In genomic region chr5:31319338-31319737, GRCh38 we compare ENCODE assay signal across 17 cellular contexts.
DNase-seq lines count a peak whose midpoint lies in the region; ATAC-seq and TF ChIP-seq lines count a peak whose summit lies in the region.
"Had no signal": no experiment of that assay in that cellular context is flagged by ENCODE, and none has a peak within 500 bp of the region (broad histone marks: within the 10 kb centered on the region; RNA-seq: fewer than 3 reads in every experiment).

No MANE protein-coding gene starts in this region.

- H3K9me3 ChIP-seq in Loucy (ENCODE audit: insufficient read depth, low read depth, low read length) = no peaks in the 10 kb centered on the region
- H3K9me3 ChIP-seq: BLaER1 had no signal

- H3K4me1 ChIP-seq in Loucy (ENCODE audit: insufficient read depth, low read length, poor library complexity, severe bottlenecking) = no peaks in the 10 kb centered on the region
- H3K4me1 ChIP-seq: BLaER1 had no signal

- H3K9ac ChIP-seq in Loucy (ENCODE audit: low read depth, low read length, poor library complexity, severe bottlenecking) = no peak overlapping the region
- H3K9ac ChIP-seq: BLaER1 had no signal

- no peaks in the 10 kb centered on the region for H3K27me3 ChIP-seq in Loucy (ENCODE audit: insufficient read depth, low read length, poor library complexity, severe bottlenecking)
- H3K27me3 ChIP-seq: BLaER1 had no signal

- H3K27me3 Mint-ChIP-seq in CD14-positive monocyte (ENCODE audit: low read depth in 3 of 3) (peaks cover 0 to 1% (median 0%) of the 10 kb centered on the region in 3 donors), neural crest cell (ENCODE audit: low read depth) (no peaks in the 10 kb centered on the region)
- H3K27me3 Mint-ChIP-seq in activated naive CD8-positive, alpha-beta T cell treated with anti-CD3 and anti-CD28 coated beads, Interleukin-2, amount 50 U/mL, for 24 hours = no peaks in the 10 kb centered on the region
- H3K27me3 Mint-ChIP-seq: B cell; CD8-positive, alpha-beta memory T cell had no signal

- no peaks in the 10 kb centered on the region for H3K9me2 ChIP-seq in Loucy (replicated peaks; ENCODE audit: low read depth, low read length)

- intact Hi-C loops in CD14-positive monocyte (cut with micrococcal nuclease) = no loop called here

- H3K4me1 Mint-ChIP-seq in CD14-positive monocyte = no peaks in the 10 kb centered on the region
- no peaks in the 10 kb centered on the region for H3K4me1 Mint-ChIP-seq in neural crest cell
- H3K4me1 Mint-ChIP-seq in activated naive CD8-positive, alpha-beta T cell treated with anti-CD3 and anti-CD28 coated beads, Interleukin-2, amount 50 U/mL, for 24 hours = no peaks in the 10 kb centered on the region
- H3K4me1 Mint-ChIP-seq: B cell; CD8-positive, alpha-beta memory T cell had no signal

- no peak overlapping the region for H3K4me3 ChIP-seq in Loucy (ENCODE audit: low read length, poor library complexity, severe bottlenecking)
- H3K4me3 ChIP-seq: BLaER1, GM12878 had no signal

- no peak overlapping the region for H3K27ac Mint-ChIP-seq in CD14-positive monocyte
- peak overlapping the region; percentile 46 for H3K27ac Mint-ChIP-seq in neural crest cell (ENCODE audit: unreplicated experiment)
- H3K27ac Mint-ChIP-seq in activated naive CD8-positive, alpha-beta T cell treated with anti-CD3 and anti-CD28 coated beads, Interleukin-2, amount 50 U/mL, for 24 hours = no peak overlapping the region
- H3K27ac Mint-ChIP-seq: B cell; CD4-positive, alpha-beta T cell; CD8-positive, alpha-beta memory T cell had no signal

- H3F3A ChIP-seq in Loucy (ENCODE audit: low read depth) = no peaks in the 10 kb centered on the region

- H3K36me3 ChIP-seq in Loucy (ENCODE audit: insufficient read depth, low read length) = no peaks in the 10 kb centered on the region
- H3K36me3 ChIP-seq: BLaER1 had no signal

- H3K9me3 Mint-ChIP-seq in CD14-positive monocyte (peaks cover 0 to 5% (median 0%) of the 10 kb centered on the region in 7 donors), neural crest cell (no peaks in the 10 kb centered on the region)
- H3K9me3 Mint-ChIP-seq in activated naive CD8-positive, alpha-beta T cell treated with anti-CD3 and anti-CD28 coated beads, Interleukin-2, amount 50 U/mL, for 24 hours = no peaks in the 10 kb centered on the region
- H3K9me3 Mint-ChIP-seq: CD4-positive, alpha-beta T cell; CD8-positive, alpha-beta memory T cell had no signal

- H3K4me3 Mint-ChIP-seq in CD14-positive monocyte (no peak overlapping the region), neural crest cell (no peak overlapping the region)
- H3K4me3 Mint-ChIP-seq in activated naive CD8-positive, alpha-beta T cell treated with anti-CD3 and anti-CD28 coated beads, Interleukin-2, amount 50 U/mL, for 24 hours = no peak overlapping the region
- H3K4me3 Mint-ChIP-seq: B cell; CD4-positive, alpha-beta T cell; CD8-positive, alpha-beta memory T cell had no signal

- peak; percentile 2 for TF ChIP-seq CTCF in CD14-positive monocyte (IDR thresholded peaks at IDR 0.05)
- no peak for TF ChIP-seq CTCF in Loucy (conservative IDR thresholded peaks at IDR 0.05; ENCODE audit: low read length)
- no peak for TF ChIP-seq CTCF in neural crest cell (conservative IDR thresholded peaks at IDR 0.05)

- no peaks in the 10 kb centered on the region for H4K20me1 ChIP-seq in Loucy (ENCODE audit: insufficient read depth, low read length, poor library complexity, severe bottlenecking)
- H4K20me1 ChIP-seq: BLaER1 had no signal

- H3K79me2 ChIP-seq in Loucy (ENCODE audit: insufficient read depth, low read length) = no peaks in the 10 kb centered on the region

- no peak overlapping the region for H3K4me2 ChIP-seq in Loucy (ENCODE audit: low read depth, low read length, poor library complexity, severe bottlenecking)
- H3K4me2 ChIP-seq: BLaER1 had no signal

- DNase-seq in CD14-positive monocyte (ENCODE audit: low spot score) (no peak), neural crest cell (ENCODE audit: low read depth, low spot score) (no peak), ureter (ENCODE audit: low spot score) (no peak)
- DNase-seq in stimulated activated naive CD4-positive, alpha-beta T cell treated with Interleukin-2 at 50 U/mL for 16 hours (lab: John Stamatoyannopoulos, UW) = no peak
- no peak for DNase-seq in activated naive CD8-positive, alpha-beta T cell treated with anti-CD3 and anti-CD28 coated beads, Interleukin-2, amount 50 U/mL, for 24 hours
- DNase-seq: CD4-positive, alpha-beta T cell; CD8-positive, alpha-beta memory T cell; DMS 273 treated with DMSO at 0.1 percent for 48 hours; DMS79; EL; GDM1; H7; HCEC 1CT had no signal

- 0 out of 2 replicates have a peak overlapping the region, but pooled peaks have one; percentile 22 for H2AFZ ChIP-seq in Loucy (ENCODE audit: low read length)

- H3K36me3 Mint-ChIP-seq in CD14-positive monocyte (no peaks in the 10 kb centered on the region), neural crest cell (ENCODE audit: low read depth) (peaks cover 45% of the 10 kb centered on the region)
- no peaks in the 10 kb centered on the region for H3K36me3 Mint-ChIP-seq in activated naive CD8-positive, alpha-beta T cell treated with anti-CD3 and anti-CD28 coated beads, Interleukin-2, amount 50 U/mL, for 24 hours (ENCODE audit: low read depth)
- H3K36me3 Mint-ChIP-seq: CD8-positive, alpha-beta memory T cell had no signal

- no peak for ATAC-seq in activated naive CD8-positive, alpha-beta T cell treated with anti-CD3 and anti-CD28 coated beads, Interleukin-2, amount 50 U/mL, for 24 hours
- ATAC-seq: GM12878 had no signal
